ENCODE assay signal across 20 cellular contexts in genomic region chr7:47505317-47506007, GRCh38.
"Had no signal": no experiment of that assay in that cellular context is flagged by ENCODE, and none has a peak within 500 bp of the region (broad histone marks: within the 10 kb centered on the region; RNA-seq: fewer than 3 reads in every experiment).

No MANE protein-coding gene starts in this region.

- DNase-seq: activated CD4-positive, alpha-beta T cell treated with anti-CD3 and anti-CD28 coated beads for 1 hour; activated CD4-positive, alpha-beta T cell treated with anti-CD3 and anti-CD28 coated beads, Interleukin-2, amount 50 U/mL, for 48 hours; activated CD8-positive, alpha-beta memory T cell treated with anti-CD3 and anti-CD28 coated beads, Interleukin-2, amount 10 ng/mL, durations not matched to agents 7 days and 5 days; activated effector memory CD4-positive, alpha-beta T cell treated with Interleukin-2 at 50 U/mL for 16 hours; activated T-cell treated with anti-CD3 and anti-CD28 coated beads, Interleukin-2, amount 50 U/mL, for 24 hours; effector CD4-positive, alpha-beta T cell; foreskin keratinocyte; head of caudate nucleus; left ventricle myocardium inferior; mesendoderm; stimulated activated CD4-positive, alpha-beta T cell treated with anti-CD3 and anti-CD28 coated beads, Interleukin-2, amount 100 ng/mL, for 24 hours; stimulated activated naive CD4-positive, alpha-beta T cell treated with Interleukin-2 at 50 U/mL for 16 hours; upper lobe of left lung had no signal

- H3K4me1 ChIP-seq: foreskin keratinocyte, prostate gland had no signal

- H3K4me3 Mint-ChIP-seq: activated CD8-positive, alpha-beta memory T cell treated with anti-CD3 and anti-CD28 coated beads, Interleukin-2, amount 10 ng/mL, durations not matched to agents 7 days and 5 days; activated naive CD8-positive, alpha-beta T cell; activated T-cell treated with anti-CD3 and anti-CD28 coated beads, Interleukin-2, amount 50 U/mL, for 24 hours; T-helper 2 cell treated with Interferon-gamma antibody and Interleukin-4, amounts not matched to agents 5 μg/mL and 100 μg/mL, for 36 hours had no signal

- H3K27me3 ChIP-seq: foreskin keratinocyte, neutrophil, upper lobe of left lung had no signal

- H3K4me1 Mint-ChIP-seq: activated CD8-positive, alpha-beta memory T cell treated with anti-CD3 and anti-CD28 coated beads, Interleukin-2, amount 10 ng/mL, durations not matched to agents 7 days and 5 days had no signal

- ATAC-seq: activated CD8-positive, alpha-beta memory T cell treated with anti-CD3 and anti-CD28 coated beads, Interleukin-2, amount 10 ng/mL, durations not matched to agents 7 days and 5 days; foreskin keratinocyte; sciatic nerve had no signal

- H3K27me3 Mint-ChIP-seq: activated CD8-positive, alpha-beta memory T cell treated with anti-CD3 and anti-CD28 coated beads, Interleukin-2, amount 10 ng/mL, durations not matched to agents 7 days and 5 days; activated naive CD8-positive, alpha-beta T cell; activated T-cell treated with anti-CD3 and anti-CD28 coated beads, Interleukin-2, amount 50 U/mL, for 24 hours had no signal

- H3K36me3 ChIP-seq: left ventricle myocardium inferior, neutrophil, prostate gland had no signal

- FAIRE-seq: endothelial cell of umbilical vein, islet of Langerhans had no signal

- H3K9me3 Mint-ChIP-seq: activated T-cell treated with anti-CD3 and anti-CD28 coated beads, Interleukin-2, amount 50 U/mL, for 24 hours; T-helper 2 cell treated with Interferon-gamma antibody and Interleukin-4, amounts not matched to agents 5 μg/mL and 100 μg/mL, for 36 hours had no signal

- H3K4me3 ChIP-seq: left ventricle myocardium inferior, prostate gland, upper lobe of left lung had no signal

- H3K27ac ChIP-seq: foreskin keratinocyte, left ventricle myocardium inferior, neutrophil, prostate gland had no signal

- H3K27ac Mint-ChIP-seq: activated CD8-positive, alpha-beta memory T cell treated with anti-CD3 and anti-CD28 coated beads, Interleukin-2, amount 10 ng/mL, durations not matched to agents 7 days and 5 days; activated naive CD8-positive, alpha-beta T cell; activated T-cell treated with anti-CD3 and anti-CD28 coated beads, Interleukin-2, amount 50 U/mL, for 24 hours; T-helper 2 cell treated with Interferon-gamma antibody and Interleukin-4, amounts not matched to agents 5 μg/mL and 100 μg/mL, for 36 hours had no signal

- H3K9me3 ChIP-seq: left ventricle myocardium inferior, neutrophil, prostate gland, upper lobe of left lung had no signal

- H3K36me3 Mint-ChIP-seq: activated CD8-positive, alpha-beta memory T cell treated with anti-CD3 and anti-CD28 coated beads, Interleukin-2, amount 10 ng/mL, durations not matched to agents 7 days and 5 days; activated naive CD8-positive, alpha-beta T cell had no signal
